Comparison of ENCODE assay signal across 8 cellular contexts in the genomic region with DNA sequence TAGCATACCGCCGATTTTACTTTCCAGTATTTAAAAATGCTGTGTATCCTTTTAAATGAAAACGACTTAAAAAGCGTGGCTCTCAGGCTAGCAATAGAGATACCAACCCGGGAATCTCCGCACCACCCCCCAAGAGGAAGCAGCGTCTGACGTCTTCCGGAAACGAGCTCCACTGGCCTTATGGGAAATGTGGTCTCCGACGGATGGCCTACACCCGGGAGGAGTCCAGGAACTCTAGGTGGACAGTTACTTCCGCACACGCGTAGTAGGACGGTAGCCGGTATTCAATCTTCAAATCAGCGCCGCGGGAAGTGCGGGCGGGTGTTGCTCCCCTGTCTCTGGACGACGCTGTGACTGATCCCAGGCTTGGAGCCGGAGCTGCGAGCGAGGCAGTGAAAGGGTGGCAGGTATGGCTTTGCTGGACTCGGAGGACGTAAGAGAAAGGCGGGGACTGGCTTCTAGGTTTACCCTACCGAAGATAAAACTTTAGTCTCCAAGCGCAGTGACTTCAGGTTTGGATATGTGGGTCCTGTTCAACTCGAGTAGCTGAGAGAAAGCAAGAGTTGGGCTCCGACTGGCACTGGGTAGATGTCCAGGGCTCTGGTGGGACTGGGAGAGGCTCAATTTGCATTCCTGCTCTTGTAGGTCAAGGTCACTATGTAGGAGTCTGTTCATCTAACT. TPM values are rescaled to one million over a fixed set of nuclear protein-coding genes. Genes with fewer than 3 reads are reported as not detected.
DNase-seq lines count a peak whose midpoint lies in the region; ATAC-seq and TF ChIP-seq lines count a peak whose summit lies in the region.

TSS of gene ZNF684 (plus strand) at position 257 of the 681 bp plus-strand sequence. CDS start 1,530 bp downstream, outside the sequence.

- peaks cover 4% of the 10 kb centered on the region for H3K36me3 Mint-ChIP-seq in CD4-positive, CD25-positive, alpha-beta regulatory T cell
- H3K36me3 Mint-ChIP-seq in activated CD4-positive, alpha-beta memory T cell treated with anti-CD3 and anti-CD28 coated beads for 36 hours, result peaks cover 12% of the 10 kb centered on the region

- CTCF ChIA-PET in activated CD4-positive, alpha-beta memory T cell treated with anti-CD3 and anti-CD28 coated beads for 36 hours (lab: Charles Lee), result interaction anchor here (0.9 to 2.8 kb wide), 13 partner anchors 10 to 388 kb away, joined by 3 to 15 read pairs (median 4); partner anchors contain the start of genes EXO5, NFYC and ZFP69B

- intact Hi-C loops in activated CD4-positive, alpha-beta memory T cell treated with anti-CD3 and anti-CD28 coated beads for 36 hours (cut with micrococcal nuclease), result loop anchor here (1.0 to 5.0 kb wide), 4 partner anchors 23 to 161 kb away; partner anchors contain the start of genes EXO5 and NFYC
- intact Hi-C loops in lower lobe of right lung (cut with DNase I), result no loop called here

- H3K27me3 Mint-ChIP-seq in CD4-positive, CD25-positive, alpha-beta regulatory T cell, result peaks cover 24% of the 10 kb centered on the region
- peaks cover 2% of the 10 kb centered on the region for H3K27me3 Mint-ChIP-seq in activated CD4-positive, alpha-beta memory T cell treated with anti-CD3 and anti-CD28 coated beads for 36 hours

- peak; percentile 94 to 97 for ATAC-seq in CD4-positive, CD25-positive, alpha-beta regulatory T cell (ENCODE audit: low read depth in 2 of 2)
- ATAC-seq in GM19438 (IDR thresholded peaks at IDR 0.05; ENCODE audit: low read depth, unreplicated experiment) (peak; percentile 97), HG03571 (IDR thresholded peaks at IDR 0.05; ENCODE audit: unreplicated experiment) (peak; percentile 95), lower lobe of right lung (peak; percentile 100)

- DNase-seq in CD4-positive, CD25-positive, alpha-beta regulatory T cell, result peak; percentile 81 to 94 (median 82)
- DNase-seq in NCI-H82 (lab: John Stamatoyannopoulos, UW) (peak; percentile 98), ecto neural progenitor cell (ENCODE audit: low spot score) (peak; percentile 86), lower lobe of right lung (peak; percentile 91)
- peak; percentile 92 for DNase-seq in activated CD4-positive, alpha-beta memory T cell treated with anti-CD3 and anti-CD28 coated beads for 36 hours
- peak; percentile 57 to 63 (median 61) for DNase-seq in stimulated activated CD4-positive, alpha-beta T cell treated with anti-CD3 and anti-CD28 coated beads, TNF-alpha, amount 100 ng/mL, for 1 hour (ENCODE audit: low read depth in 3 of 3, low spot score in 1 of 3)

- TF ChIP-seq CTCF in lower lobe of right lung (IDR thresholded peaks at IDR 0.05), result no peak

- H3K27ac Mint-ChIP-seq in CD4-positive, CD25-positive, alpha-beta regulatory T cell, result peak within 1 kb of the TSS; percentile 93 to 96 (median 94)
- H3K27ac Mint-ChIP-seq in activated CD4-positive, alpha-beta memory T cell treated with anti-CD3 and anti-CD28 coated beads for 36 hours, result peak within 1 kb of the TSS; percentile 84

- peaks cover 17% of the 10 kb centered on the region for H3K4me1 ChIP-seq in CD4-positive, CD25-positive, alpha-beta regulatory T cell (ENCODE audit: control insufficient read depth, insufficient read depth, low read length, poor library complexity, severe bottlenecking)
- peaks cover 18% of the 10 kb centered on the region for H3K4me1 ChIP-seq in lower lobe of right lung

- peaks cover 16 to 33% (median 25%) of the 10 kb centered on the region in 4 donors for H3K4me1 Mint-ChIP-seq in CD4-positive, CD25-positive, alpha-beta regulatory T cell
- H3K4me1 Mint-ChIP-seq in activated CD4-positive, alpha-beta memory T cell treated with anti-CD3 and anti-CD28 coated beads for 36 hours (ENCODE audit: low read depth), result peaks cover 19% of the 10 kb centered on the region

- POLR2A ChIA-PET in activated CD4-positive, alpha-beta memory T cell treated with anti-CD3 and anti-CD28 coated beads for 36 hours (lab: Charles Lee), result interaction anchor here (1.4 to 2.0 kb wide), 4 partner anchors 14 to 161 kb away, joined by 3 to 10 read pairs (median 4); partner anchors contain the start of gene ZFP69B

- H3K27me3 ChIP-seq in CD4-positive, CD25-positive, alpha-beta regulatory T cell (ENCODE audit: control insufficient read depth, insufficient read depth, low read length), result no peaks in the 10 kb centered on the region
- H3K27me3 ChIP-seq in lower lobe of right lung (ENCODE audit: low read depth), result no peaks in the 10 kb centered on the region

- H3K4me3 ChIP-seq in CD4-positive, CD25-positive, alpha-beta regulatory T cell (ENCODE audit: low read depth, low read length), result peak within 1 kb of the TSS; percentile 99
- peak within 1 kb of the TSS; percentile 70 for H3K4me3 ChIP-seq in lower lobe of right lung

- H3K4me3 Mint-ChIP-seq in CD4-positive, CD25-positive, alpha-beta regulatory T cell, result peak within 1 kb of the TSS; percentile 90 to 100 (median 96)
- peak within 1 kb of the TSS; percentile 96 for H3K4me3 Mint-ChIP-seq in activated CD4-positive, alpha-beta memory T cell treated with anti-CD3 and anti-CD28 coated beads for 36 hours

- no peaks in the 10 kb centered on the region for H3K36me3 ChIP-seq in CD4-positive, CD25-positive, alpha-beta regulatory T cell (ENCODE audit: control insufficient read depth, insufficient read depth, low read length)
- H3K36me3 ChIP-seq in lower lobe of right lung, result no peaks in the 10 kb centered on the region

- peak within 1 kb of the TSS; percentile 70 for H3K27ac ChIP-seq in CD4-positive, CD25-positive, alpha-beta regulatory T cell (ENCODE audit: insufficient read depth, low read length, poor library complexity, severe bottlenecking)
- H3K27ac ChIP-seq in lower lobe of right lung, result peak within 1 kb of the TSS; percentile 84

- H3K9me3 ChIP-seq in CD4-positive, CD25-positive, alpha-beta regulatory T cell (ENCODE audit: control insufficient read depth in 2 of 2, low read length in 2 of 2), result peaks cover 0 to 6% of the 10 kb centered on the region in 2 experiments
- no peaks in the 10 kb centered on the region for H3K9me3 ChIP-seq in lower lobe of right lung

- peaks cover 0 to 6% (median 4%) of the 10 kb centered on the region in 7 donors for H3K9me3 Mint-ChIP-seq in CD4-positive, CD25-positive, alpha-beta regulatory T cell
- peaks cover 4% of the 10 kb centered on the region for H3K9me3 Mint-ChIP-seq in activated CD4-positive, alpha-beta memory T cell treated with anti-CD3 and anti-CD28 coated beads for 36 hours

RNA-seq across cellular contexts. Expression of gene ZNF684, which starts in this region (rescaled TPM):
- total RNA-seq in CD4-positive, CD25-positive, alpha-beta regulatory T cell, result 5.3 TPM
- 1 to 10 TPM; 5.3 to 6.0 (median 5.7) TPM for polyA plus RNA-seq in CD4-positive, CD25-positive, alpha-beta regulatory T cell
- 1 to 10 TPM; 4.8 to 5.9 TPM for total RNA-seq in activated CD4-positive, alpha-beta memory T cell treated with anti-CD3 and anti-CD28 coated beads for 36 hours
- 3.0 TPM for total RNA-seq in lower lobe of right lung

Comparison
In these comparisons a context has a peak if more than half of its experiments do, and no peak if none do; other contexts are left out.
1. Peak in every context shown above with its lines: DNase-seq, ATAC-seq, H3K4me3 ChIP-seq and H3K27ac ChIP-seq.